In genomic region chr6:120671519-120671918, GRCh38 we compare ENCODE assay signal across 22 cellular contexts.
DNase-seq lines count a peak whose midpoint lies in the region; ATAC-seq, FAIRE-seq and TF ChIP-seq lines count a peak whose summit lies in the region.
"Had no signal": no experiment of that assay in that cellular context is flagged by ENCODE, and none has a peak within 500 bp of the region (broad histone marks: within the 10 kb centered on the region; RNA-seq: fewer than 3 reads in every experiment).

No MANE protein-coding gene starts in this region.

- peak; percentile 89 for ATAC-seq in HepG2
- ATAC-seq in right lobe of liver, result no peak
- ATAC-seq in HG03045 (IDR thresholded peaks at IDR 0.05; ENCODE audit: unreplicated experiment), result no peak
- no peak for ATAC-seq in HG03520 (IDR thresholded peaks at IDR 0.05; ENCODE audit: unreplicated experiment)
- no peak for ATAC-seq in GM18868 (IDR thresholded peaks at IDR 0.05; ENCODE audit: unreplicated experiment)
- ATAC-seq: A549; activated naive CD4-positive, alpha-beta T cell treated with anti-CD3 and anti-CD28 coated beads, Interleukin-2, amount 50 U/mL, for 72 hours; activated T-cell treated with anti-CD3 and anti-CD28 coated beads, Interleukin-2, amount 50 U/mL, for 72 hours; left lobe of liver; stimulated activated effector memory CD8-positive, alpha-beta T cell treated with anti-CD3 and anti-CD28 coated beads, Interleukin-12 subunit alpha, Interleukin-12 subunit beta, amount 100 ng/mL, for 72 hours had no signal

- no peak overlapping the region for H2AFZ ChIP-seq in HepG2 (ENCODE audit: low read length)

- no peaks in the 10 kb centered on the region for H3K79me2 ChIP-seq in HepG2 (ENCODE audit: insufficient read depth, low read length)

- H3K36me3 ChIP-seq in HepG2 (replicated peaks in 1 of 2; ENCODE audit: control insufficient read depth in 1 of 2, insufficient read depth in 2 of 2, low read length in 2 of 2) (no peaks in the 10 kb centered on the region), right lobe of liver (no peaks in the 10 kb centered on the region), adrenal gland (replicated peaks in 1 of 2) (no peaks in the 10 kb centered on the region)
- H3K36me3 ChIP-seq: HAP-1, neutrophil, right atrium auricular region had no signal

- no peak for TF ChIP-seq RAD21 in HepG2 (CRISPR knock-in tag; IDR thresholded peaks at IDR 0.05)

- no peak for TF ChIP-seq POLR2A in HepG2 (IDR thresholded peaks at IDR 0.05; ENCODE audit: insufficient read depth in 1 of 2, low read depth in 2 of 2, low read length in 2 of 2)
- no peak for TF ChIP-seq POLR2A in right lobe of liver (IDR thresholded peaks at IDR 0.05)
- TF ChIP-seq POLR2A in adrenal gland (IDR thresholded peaks at IDR 0.05), result no peak

- POLR2A ChIA-PET in HepG2 (lab: Yijun Ruan, JAX), result no interaction called here

- H3K27ac ChIP-seq in HepG2 (ENCODE audit: extremely low read length, insufficient read depth, low read length) (no peak overlapping the region), right lobe of liver (no peak overlapping the region), adrenal gland (no peak overlapping the region)
- H3K27ac ChIP-seq: A549, neutrophil, right atrium auricular region, VCaP had no signal

- H4K20me1 ChIP-seq in HepG2 (ENCODE audit: insufficient read depth, low read length), result no peaks in the 10 kb centered on the region

- BruUV-seq in HepG2 (replicated peaks; lab: Mats Ljungman, UMichigan), result no TSS peak

- H3K27me3 ChIP-seq in HepG2 (ENCODE audit: control insufficient read depth in 1 of 2, insufficient read depth in 2 of 2, low read length in 2 of 2) (no peaks in the 10 kb centered on the region), right lobe of liver (no peaks in the 10 kb centered on the region), adrenal gland (no peaks in the 10 kb centered on the region)
- H3K27me3 ChIP-seq: neutrophil, right atrium auricular region had no signal

- H3K4me3 ChIP-seq in HepG2 (replicated peaks in 1 of 3; ENCODE audit: insufficient read depth in 1 of 3, low read depth in 2 of 3, low read length in 3 of 3), result no peak overlapping the region
- H3K4me3 ChIP-seq in right lobe of liver, result no peak overlapping the region
- H3K4me3 ChIP-seq in adrenal gland, result no peak overlapping the region
- H3K4me3 ChIP-seq: A549, HAP-1, right atrium auricular region had no signal

- no peak for TF ChIP-seq CTCF in HepG2 (CRISPR knock-in tag; IDR thresholded peaks at IDR 0.05)
- TF ChIP-seq CTCF in right lobe of liver (IDR thresholded peaks at IDR 0.05), result no peak
- TF ChIP-seq CTCF in adrenal gland (IDR thresholded peaks at IDR 0.05), result no peak

- H3K9me3 ChIP-seq in HepG2 (ENCODE audit: low read length) (peaks cover 24% of the 10 kb centered on the region), right lobe of liver (no peaks in the 10 kb centered on the region), adrenal gland (replicated peaks in 1 of 3) (no peaks in the 10 kb centered on the region)
- H3K9me3 ChIP-seq: A549, HAP-1, neutrophil had no signal

- in situ Hi-C loops in HepG2 (cut with HindIII; ENCODE audit: extremely low pct_ligation_motif_present, low pct_unique_long_range_greater_than_20kb) (no loop called here), SK-MEL-5 (cut with HindIII; ENCODE audit: low pct_unique_long_range_greater_than_20kb, low sequenced_read_pairs) (no loop called here)

- intact Hi-C loops in HepG2 (cut with micrococcal nuclease; ENCODE audit: unreplicated experiment), result no loop called here
- intact Hi-C loops in right lobe of liver (cut with DNase I), result no loop called here
- intact Hi-C loops in adrenal gland (cut with DNase I), result no loop called here

- no peak overlapping the region for H3K9ac ChIP-seq in HepG2 (ENCODE audit: insufficient read depth, low read depth, low read length)

- TF ChIP-seq EP300 in HepG2 (IDR thresholded peaks at IDR 0.05; ENCODE audit: low read depth in 2 of 2, low read length in 2 of 2), result no peak
- no peak for TF ChIP-seq EP300 in HepG2 (CRISPR knock-in tag; IDR thresholded peaks at IDR 0.05; ENCODE audit: borderline replicate concordance)

- FAIRE-seq in HepG2 (lab: Jason Lieb, UNC), result no peak
- FAIRE-seq: A549 had no signal

- CTCF ChIA-PET in HepG2 (lab: Yijun Ruan, JAX; ENCODE audit: low intra/inter-chr PET ratio, low total read pairs), result no interaction called here

- H3K4me2 ChIP-seq in HepG2 (ENCODE audit: low read depth, low read length), result no peak overlapping the region
- H3K4me2 ChIP-seq: A549 had no signal

- DNase-seq in HepG2 (ENCODE audit: low spot score), result peak; percentile 3
- no peak for DNase-seq in right lobe of liver
- DNase-seq in SK-MEL-5 (ENCODE audit: low read depth, low spot score), result peak; percentile 2
- DNase-seq in iPS-NIHi11 (ENCODE audit: low spot score), result peak; percentile 24
- no peak for DNase-seq in adrenal gland
- DNase-seq: activated T-cell treated with anti-CD3 and anti-CD28 coated beads, Interleukin-2, amount 50 U/mL, for 72 hours; C1 segment of cervical spinal cord; hippocampal formation; midbrain; NCI-H1092 treated with DMSO at 0.1 percent for 48 hours; NCI-H2081 treated with DMSO at 0.1 percent for 48 hours had no signal

- no peaks in the 10 kb centered on the region for H3K4me1 ChIP-seq in HepG2 (ENCODE audit: insufficient read depth, low read length)
- no peaks in the 10 kb centered on the region for H3K4me1 ChIP-seq in right lobe of liver
- no peaks in the 10 kb centered on the region for H3K4me1 ChIP-seq in adrenal gland (replicated peaks in 1 of 2)
- H3K4me1 ChIP-seq: A549, HAP-1, right atrium auricular region had no signal

- 5% methylated on average over 4 of the region's 4 CpGs for WGBS in HepG2 (ENCODE audit: low lambda C conversion rate)
- WGBS in right lobe of liver (ENCODE audit: insufficient coverage, low coverage, low lambda C conversion rate, missing lambda C conversion rate), result 8% methylated on average over 4 of the region's 4 CpGs
- 61 to 73% (median 68%) methylated on average over 4 of the region's 4 CpGs for WGBS in adrenal gland, 4 donors

TF ChIP-seq in HepG2, 621 proteins besides CTCF, POLR2A, EP300 and RAD21:
- TF ChIP-seq, protein P1, sequence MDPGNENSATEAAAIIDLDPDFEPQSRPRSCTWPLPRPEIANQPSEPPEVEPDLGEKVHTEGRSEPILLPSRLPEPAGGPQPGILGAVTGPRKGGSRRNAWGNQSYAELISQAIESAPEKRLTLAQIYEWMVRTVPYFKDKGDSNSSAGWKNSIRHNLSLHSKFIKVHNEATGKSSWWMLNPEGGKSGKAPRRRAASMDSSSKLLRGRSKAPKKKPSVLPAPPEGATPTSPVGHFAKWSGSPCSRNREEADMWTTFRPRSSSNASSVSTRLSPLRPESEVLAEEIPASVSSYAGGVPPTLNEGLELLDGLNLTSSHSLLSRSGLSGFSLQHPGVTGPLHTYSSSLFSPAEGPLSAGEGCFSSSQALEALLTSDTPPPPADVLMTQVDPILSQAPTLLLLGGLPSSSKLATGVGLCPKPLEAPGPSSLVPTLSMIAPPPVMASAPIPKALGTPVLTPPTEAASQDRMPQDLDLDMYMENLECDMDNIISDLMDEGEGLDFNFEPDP (CRISPR knock-in tag; conservative IDR thresholded peaks at IDR 0.05), result no peak

Comparison
In these comparisons a context has a peak if more than half of its experiments do, and no peak if none do; other contexts are left out.
1. DNase-seq: peak in HepG2 (single experiment), SK-MEL-5 (single experiment) and iPS-NIHi11 (single experiment); none in right lobe of liver (0 of 3) and adrenal gland (0 of 7).